ENCODE assay signal across 28 cellular contexts in genomic region chr4:148684638-148685037, GRCh38.
"Had no signal": no experiment of that assay in that cellular context is flagged by ENCODE, and none has a peak within 500 bp of the region (broad histone marks: within the 10 kb centered on the region; RNA-seq: fewer than 3 reads in every experiment).

No MANE protein-coding gene starts in this region.

- H3K27me3 ChIP-seq: pancreas, spleen, tibial nerve, upper lobe of left lung, vagina had no signal

- H3K27ac ChIP-seq: left ventricle myocardium inferior, pancreas, skin epidermis, spleen, tibial nerve, upper lobe of left lung, vagina had no signal

- H3K4me1 ChIP-seq: left ventricle myocardium inferior, pancreas, prostate gland, spleen, tibial nerve, upper lobe of left lung, vagina had no signal

- H3K36me3 ChIP-seq: left ventricle myocardium inferior, pancreas, prostate gland, spleen, tibial nerve, upper lobe of left lung, vagina had no signal

- H3K4me3 ChIP-seq: left ventricle myocardium inferior, lung, pancreas, prostate gland, skin epidermis, spleen, tibial nerve, upper lobe of left lung, vagina had no signal

- DNase-seq: hypothalamus; immature natural killer cell; kidney; left colon; left ventricle myocardium inferior; mesendoderm; naive thymus-derived CD4-positive, alpha-beta T cell; nucleus accumbens; pancreas; posterior cingulate gyrus; retina; right cardiac atrium; spleen; stimulated activated CD4-positive, alpha-beta T cell treated with anti-CD3 and anti-CD28 coated beads, Interleukin-4, amount 100 ng/mL, for 24 hours; stimulated activated CD8-positive, alpha-beta memory T cell treated with anti-CD3 and anti-CD28 coated beads, Interleukin-4, amount 100 ng/mL, for 48 hours; stimulated activated naive CD4-positive, alpha-beta T cell treated with Interleukin-2 at 50 U/mL for 16 hours; stimulated activated naive CD8-positive, alpha-beta T cell treated with anti-CD3 and anti-CD28 coated beads, Interleukin-15, amount 100 ng/mL, for 72 hours; substantia nigra; upper lobe of left lung had no signal

- ATAC-seq: naive thymus-derived CD4-positive, alpha-beta T cell; natural killer cell treated with Interleukin-12 subunit alpha and Interleukin-12 subunit beta and Interleukin-15 and Interleukin-18, amount 100 ng/mL, for 72 hours; pancreas; right cardiac atrium; sciatic nerve; stimulated activated memory B cell treated with anti-CD40 and anti-IgM and Interleukin-4, amounts not matched to agents 10 μg/mL and 1 μg/mL and 100 μg/mL, for 72 hours; stimulated activated naive CD8-positive, alpha-beta T cell treated with anti-CD3 and anti-CD28 coated beads, Interleukin-15, amount 100 ng/mL, for 72 hours had no signal

- H3K9me3 ChIP-seq: pancreas, prostate gland, spleen, tibial nerve, upper lobe of left lung, vagina had no signal

- FAIRE-seq: islet of Langerhans, kidney, pancreas had no signal
